1 cellular context compared by ENCODE assay signal in the genomic region with DNA sequence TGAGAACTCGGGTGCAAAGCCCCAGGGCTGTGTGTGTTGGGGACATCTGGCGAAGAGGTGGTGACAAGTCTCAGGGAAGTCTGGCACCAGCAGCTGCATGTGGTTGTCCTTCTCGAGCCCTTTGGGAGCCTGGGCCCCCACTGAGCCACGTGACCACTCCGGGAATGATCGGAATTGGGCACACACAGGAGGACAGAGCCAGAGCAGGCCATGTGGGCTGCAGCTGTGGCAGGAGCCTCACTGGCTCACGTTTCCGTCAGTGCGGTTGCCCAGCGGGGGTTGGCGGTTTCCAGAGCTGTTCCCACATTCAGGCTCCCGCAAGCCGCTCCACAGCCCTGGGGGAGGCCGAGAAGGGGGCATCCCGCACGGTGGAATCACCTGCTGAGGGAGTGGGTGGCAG.
A peak's percentile ranks its signal among the peaks of the same experiment; 100 is the strongest.
TF ChIP-seq lines count a peak whose summit lies in the region.

No MANE protein-coding gene starts in this region.

TF ChIP-seq in SK-N-SH treated with all-trans-retinoic acid at 6 μM for 48 hours, 23 proteins besides CTCF, POLR2A, EP300 and RAD21 (continued from another document):
- TF ChIP-seq TCF4 (CRISPR knock-in tag; IDR thresholded peaks at IDR 0.05; ENCODE audit: borderline replicate concordance), result peak; percentile 36; the same call in 1 of the 2 replicates
- TF ChIP-seq PPARA (CRISPR knock-in tag; IDR thresholded peaks at IDR 0.05; ENCODE audit: borderline replicate concordance), result no peak
